9 cellular contexts compared by ENCODE assay signal in the genomic region with DNA sequence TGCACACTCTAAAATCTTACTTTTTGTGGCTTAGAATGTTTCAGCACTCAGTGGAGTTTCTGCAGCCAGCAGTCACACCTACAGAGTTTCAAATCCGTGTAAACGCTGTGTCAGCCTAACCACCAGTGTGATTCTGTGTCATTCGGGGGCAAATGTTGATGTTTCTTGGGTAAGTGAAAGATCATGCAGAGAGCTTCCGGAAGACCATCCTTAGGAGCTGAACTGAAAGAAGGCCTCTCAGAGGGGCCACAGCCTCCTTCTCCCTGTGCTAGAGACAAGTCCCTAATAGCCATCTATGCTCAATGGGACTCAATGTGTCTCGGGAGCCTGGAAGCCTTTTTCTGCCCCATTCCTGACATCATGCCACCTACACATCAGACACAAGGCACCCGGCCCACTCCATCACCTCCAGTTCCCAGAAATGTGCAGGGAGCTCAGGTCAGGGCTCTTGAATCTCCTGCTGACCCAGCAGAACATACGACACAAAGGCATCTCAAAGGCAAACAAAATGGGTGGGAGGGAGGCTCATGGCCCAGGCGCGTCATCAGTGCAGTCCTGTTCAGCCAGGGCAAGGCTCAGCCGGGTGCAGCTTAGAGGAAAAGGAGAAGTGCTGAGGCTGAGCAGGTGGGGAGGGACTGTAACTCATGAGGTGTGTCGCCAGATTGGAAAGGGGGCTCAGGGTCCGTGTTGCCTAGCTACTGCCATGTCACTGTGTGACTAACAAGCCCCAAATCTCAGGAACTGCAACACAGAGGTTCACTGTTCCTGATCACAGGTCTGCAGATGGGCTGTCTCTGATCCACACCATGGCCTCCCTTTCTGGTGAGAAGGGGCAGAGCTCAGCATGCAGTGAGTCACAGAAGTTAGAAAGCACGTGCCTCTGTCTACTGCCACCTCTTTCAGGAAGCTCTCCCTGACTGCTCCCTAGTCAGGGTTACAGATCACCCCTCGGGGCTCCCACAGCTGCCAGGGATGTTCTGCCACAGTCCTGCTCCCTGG.
A peak's percentile ranks its signal among the peaks of the same experiment; 100 is the strongest.
DNase-seq lines count a peak whose midpoint lies in the region; ATAC-seq lines count a peak whose summit lies in the region.
"Had no signal": no experiment of that assay in that cellular context is flagged by ENCODE, and none has a peak within 500 bp of the region (broad histone marks: within the 10 kb centered on the region; RNA-seq: fewer than 3 reads in every experiment).

No MANE protein-coding gene starts in this region.

- peak; percentile 80 for ATAC-seq in GM18508 (IDR thresholded peaks at IDR 0.05; ENCODE audit: insufficient read depth, unreplicated experiment)
- peak; percentile 75 for ATAC-seq in GM21737 (IDR thresholded peaks at IDR 0.05; ENCODE audit: unreplicated experiment)
- no peak for ATAC-seq in Right ventricle myocardium superior (ENCODE audit: poor library complexity)
- ATAC-seq: Panc1 had no signal

- intact Hi-C loops in posterior vena cava (cut with DNase I), result no loop called here
- intact Hi-C loops in Right ventricle myocardium superior (cut with DNase I), result no loop called here

- DNase-seq in Kasumi-1 (lab: John Stamatoyannopoulos, UW) (peak; percentile 23 to 25), posterior vena cava (ENCODE audit: low spot score) (peak; percentile 73), NCI-H2227 treated with DMSO at 0.1 percent for 48 hours (lab: John Stamatoyannopoulos, UW) (no peak), dedifferentiated amniotic fluid mesenchymal stem cell (ENCODE audit: extremely low spot score) (no peak), Right ventricle myocardium superior (no peak)
- peak; percentile 5 for DNase-seq in activated effector memory CD4-positive, alpha-beta T cell treated with Interleukin-2 at 50 U/mL for 16 hours

Comparison
In these comparisons a context has a peak if more than half of its experiments do, and no peak if none do; other contexts are left out.
1. DNase-seq: peak in Kasumi-1 (2 of 2), activated effector memory CD4-positive, alpha-beta T cell treated with Interleukin-2 at 50 U/mL for 16 hours (single experiment) and posterior vena cava (single experiment); none in NCI-H2227 treated with DMSO at 0.1 percent for 48 hours (single experiment), dedifferentiated amniotic fluid mesenchymal stem cell (single experiment) and Right ventricle myocardium superior (single experiment).